In genomic region chr10:35912615-35913170, GRCh38 we compare ENCODE assay signal across 16 cellular contexts.
DNase-seq lines count a peak whose midpoint lies in the region; ATAC-seq, FAIRE-seq and TF ChIP-seq lines count a peak whose summit lies in the region.
"Had no signal": no experiment of that assay in that cellular context is flagged by ENCODE, and none has a peak within 500 bp of the region (broad histone marks: within the 10 kb centered on the region; RNA-seq: fewer than 3 reads in every experiment).

No MANE protein-coding gene starts in this region.

- FAIRE-seq in HTR-8/SVneo (lab: Jason Lieb, UNC): no peak
- FAIRE-seq: GM12891 had no signal

- DNase-seq in left ventricle myocardium superior (no peak), cardiac septum (ENCODE audit: low spot score) (no peak), astrocyte of the spinal cord (ENCODE audit: low read depth, low spot score) (peak; percentile 35), foreskin fibroblast (peak; percentile 79 to 89), HTR-8/SVneo (ENCODE audit: insufficient read length, low spot score) (no peak), SHP77 treated with DMSO at 0.1 percent for 48 hours (lab: John Stamatoyannopoulos, UW) (no peak), NK-92 (lab: John Stamatoyannopoulos, UW; ENCODE audit: unreplicated experiment) (no peak)
- DNase-seq: caudate nucleus, DMS53, midbrain, NCI-H187 treated with DMSO at 0.1 percent for 48 hours, pancreas, WERI-Rb-1 had no signal

- intact Hi-C loops in left ventricle myocardium superior (cut with micrococcal nuclease) (no loop called here), cardiac septum (cut with DNase I) (loop anchor here (10.0 kb wide), 1 partner anchor 268 kb away; the partner anchor contains the start of gene FZD8)

- TF ChIP-seq CTCF in astrocyte of the spinal cord (IDR thresholded peaks at IDR 0.05; ENCODE audit: low read depth, low read length): no peak
- TF ChIP-seq CTCF in foreskin fibroblast (IDR thresholded peaks at IDR 0.05; ENCODE audit: low read depth, low read length): no peak

- peak; percentile 59 for ATAC-seq in left ventricle myocardium superior
- ATAC-seq in HG02588 (IDR thresholded peaks at IDR 0.05; ENCODE audit: unreplicated experiment): no peak

- H3K4me3 ChIP-seq in astrocyte of the spinal cord (ENCODE audit: low read depth, low read length) (no peak overlapping the region), foreskin fibroblast (ENCODE audit: low read depth in 1 of 2, low read length in 2 of 2) (no peak overlapping the region)
- H3K4me3 ChIP-seq: pancreas, tibial nerve had no signal

- in situ Hi-C loops in astrocyte of the spinal cord (cut with HindIII; ENCODE audit: low sequenced_read_pairs): no loop called here

Comparison
In these comparisons a context has a peak if more than half of its experiments do, and no peak if none do; other contexts are left out.
1. DNase-seq: peak in astrocyte of the spinal cord (single experiment) and foreskin fibroblast (2 of 2); none in left ventricle myocardium superior (single experiment), cardiac septum (single experiment), HTR-8/SVneo (single experiment), SHP77 treated with DMSO at 0.1 percent for 48 hours (single experiment) and NK-92 (single experiment).